Comparison of ENCODE assay signal across 24 cellular contexts in genomic region chr18:79531926-79532689, GRCh38.
DNase-seq lines count a peak whose midpoint lies in the region; ATAC-seq, FAIRE-seq and TF ChIP-seq lines count a peak whose summit lies in the region.
"Had no signal": no experiment of that assay in that cellular context is flagged by ENCODE, and none has a peak within 500 bp of the region (broad histone marks: within the 10 kb centered on the region; RNA-seq: fewer than 3 reads in every experiment).

No MANE protein-coding gene starts in this region.

- H3K36me3 ChIP-seq in RWPE2 (ENCODE audit: low read depth) (no peaks in the 10 kb centered on the region), kidney (ENCODE audit: control insufficient read depth in 1 of 2, insufficient read depth in 2 of 2, low read length in 2 of 2) (no peaks in the 10 kb centered on the region)

- no peak overlapping the region for H3K4me3 ChIP-seq in RWPE2 (ENCODE audit: severe bottlenecking)
- H3K4me3 ChIP-seq in kidney (ENCODE audit: low read length in 2 of 2), result no peak overlapping the region
- H3K4me3 ChIP-seq: gastrocnemius medialis, SK-N-MC had no signal

- peak; percentile 22 for DNase-seq in activated T-cell treated with anti-CD3 and anti-CD28 coated beads, Interleukin-2, amount 50 U/mL, for 24 hours
- no peak for DNase-seq in activated T-cell treated with anti-CD3 and anti-CD28 coated beads, Interleukin-2, amount 50 U/mL, for 48 hours
- DNase-seq in RWPE2 (ENCODE audit: low spot score) (peak; percentile 25), kidney (peak; percentile 69), medulla oblongata (ENCODE audit: extremely low spot score) (no peak), DMS79 (lab: John Stamatoyannopoulos, UW) (no peak)
- DNase-seq in stimulated activated naive B cell treated with anti-CD40 and anti-IgM and Interleukin-4, amounts not matched to agents 10 μg/mL and 1 μg/mL and 100 μg/mL, for 72 hours, result no peak
- DNase-seq: activated CD4-positive, alpha-beta T cell treated with anti-CD3 and anti-CD28 coated beads, Interleukin-2, amount 50 U/mL, for 4 hours; C1 segment of cervical spinal cord; cerebellar nuclear complex; effector CD4-positive, alpha-beta T cell; erythroblast; gastrocnemius medialis; Kasumi-1; mammary epithelial cell; naive thymus-derived CD4-positive, alpha-beta T cell; NCI-H187 treated with DMSO at 0.1 percent for 48 hours; NCI-H446; WERI-Rb-1 had no signal

- H3K4me3 Mint-ChIP-seq in activated T-cell treated with anti-CD3 and anti-CD28 coated beads, Interleukin-2, amount 50 U/mL, for 24 hours, result no peak overlapping the region
- no peak overlapping the region for H3K4me3 Mint-ChIP-seq in stimulated activated naive B cell treated with anti-CD40 and anti-IgM and Interleukin-4, amounts not matched to agents 10 μg/mL and 1 μg/mL and 100 μg/mL, for 72 hours
- H3K4me3 Mint-ChIP-seq: activated naive CD4-positive, alpha-beta T cell treated with anti-CD3 and anti-CD28 coated beads for 36 hours; naive thymus-derived CD4-positive, alpha-beta T cell had no signal

- no peak overlapping the region for H3K9ac ChIP-seq in kidney (ENCODE audit: low read length in 2 of 2)

- no peak overlapping the region for H3K27ac ChIP-seq in RWPE2 (ENCODE audit: poor library complexity, severe bottlenecking)
- H3K27ac ChIP-seq in kidney (ENCODE audit: low read depth in 2 of 2, low read length in 2 of 2), result no peak overlapping the region
- H3K27ac ChIP-seq: gastrocnemius medialis, SK-N-MC, WERI-Rb-1 had no signal

- H3K4me1 Mint-ChIP-seq in activated T-cell treated with anti-CD3 and anti-CD28 coated beads, Interleukin-2, amount 50 U/mL, for 24 hours (ENCODE audit: low read depth), result peaks cover 6% of the 10 kb centered on the region
- H3K4me1 Mint-ChIP-seq in stimulated activated naive B cell treated with anti-CD40 and anti-IgM and Interleukin-4, amounts not matched to agents 10 μg/mL and 1 μg/mL and 100 μg/mL, for 72 hours, result peaks cover 12 to 24% of the 10 kb centered on the region in 2 donors

- ATAC-seq in RWPE2 (ENCODE audit: low read depth) (no peak), GM21360 (IDR thresholded peaks at IDR 0.05; ENCODE audit: unreplicated experiment) (no peak)
- ATAC-seq in stimulated activated naive B cell treated with anti-CD40 and anti-IgM and Interleukin-4, amounts not matched to agents 10 μg/mL and 1 μg/mL and 100 μg/mL, for 72 hours (replicated peaks), result no peak
- ATAC-seq: naive thymus-derived CD4-positive, alpha-beta T cell had no signal

- H3K9me3 Mint-ChIP-seq in activated T-cell treated with anti-CD3 and anti-CD28 coated beads, Interleukin-2, amount 50 U/mL, for 24 hours, result no peaks in the 10 kb centered on the region
- H3K9me3 Mint-ChIP-seq in stimulated activated naive B cell treated with anti-CD40 and anti-IgM and Interleukin-4, amounts not matched to agents 10 μg/mL and 1 μg/mL and 100 μg/mL, for 72 hours, result no peaks in the 10 kb centered on the region
- H3K9me3 Mint-ChIP-seq: activated naive CD4-positive, alpha-beta T cell treated with anti-CD3 and anti-CD28 coated beads for 36 hours had no signal

- H3K4me1 ChIP-seq in RWPE2 (ENCODE audit: insufficient read depth, poor library complexity, severe bottlenecking) (no peaks in the 10 kb centered on the region), kidney (ENCODE audit: control insufficient read depth in 1 of 2, insufficient read depth in 1 of 2, low read depth in 1 of 2, low read length in 2 of 2) (no peaks in the 10 kb centered on the region)
- H3K4me1 ChIP-seq: gastrocnemius medialis had no signal

- H3K27me3 ChIP-seq in RWPE2 (ENCODE audit: insufficient read depth, poor library complexity, severe bottlenecking), result peaks cover 39% of the 10 kb centered on the region
- H3K27me3 ChIP-seq: gastrocnemius medialis had no signal

- TF ChIP-seq CTCF in RWPE2 (IDR thresholded peaks at IDR 0.05; ENCODE audit: poor library complexity, severe bottlenecking) (no peak), kidney (IDR thresholded peaks at IDR 0.05; ENCODE audit: borderline replicate concordance, extremely low read depth, insufficient read depth) (no peak)

- no peak for FAIRE-seq in kidney (lab: Jason Lieb, UNC)
- FAIRE-seq: D721Med, islet of Langerhans had no signal

- intact Hi-C loops in kidney (cut with DNase I), result no loop called here

- no peak overlapping the region for H3K27ac Mint-ChIP-seq in activated T-cell treated with anti-CD3 and anti-CD28 coated beads, Interleukin-2, amount 50 U/mL, for 24 hours
- peak overlapping the region; percentile 84 for H3K27ac Mint-ChIP-seq in stimulated activated naive B cell treated with anti-CD40 and anti-IgM and Interleukin-4, amounts not matched to agents 10 μg/mL and 1 μg/mL and 100 μg/mL, for 72 hours
- H3K27ac Mint-ChIP-seq: activated naive CD4-positive, alpha-beta T cell treated with anti-CD3 and anti-CD28 coated beads for 36 hours; naive thymus-derived CD4-positive, alpha-beta T cell had no signal

- no peaks in the 10 kb centered on the region for H3K27me3 Mint-ChIP-seq in activated T-cell treated with anti-CD3 and anti-CD28 coated beads, Interleukin-2, amount 50 U/mL, for 24 hours
- peaks cover 0 to 5% of the 10 kb centered on the region in 2 donors for H3K27me3 Mint-ChIP-seq in stimulated activated naive B cell treated with anti-CD40 and anti-IgM and Interleukin-4, amounts not matched to agents 10 μg/mL and 1 μg/mL and 100 μg/mL, for 72 hours
- H3K27me3 Mint-ChIP-seq: naive thymus-derived CD4-positive, alpha-beta T cell had no signal

- no peaks in the 10 kb centered on the region for H3K9me3 ChIP-seq in RWPE2 (ENCODE audit: severe bottlenecking)
- H3K9me3 ChIP-seq in kidney (ENCODE audit: control insufficient read depth in 1 of 2, low read length in 2 of 2), result no peaks in the 10 kb centered on the region
- H3K9me3 ChIP-seq: gastrocnemius medialis had no signal

- peaks cover 47% of the 10 kb centered on the region for H3K36me3 Mint-ChIP-seq in activated T-cell treated with anti-CD3 and anti-CD28 coated beads, Interleukin-2, amount 50 U/mL, for 24 hours (ENCODE audit: low read depth)
- H3K36me3 Mint-ChIP-seq in stimulated activated naive B cell treated with anti-CD40 and anti-IgM and Interleukin-4, amounts not matched to agents 10 μg/mL and 1 μg/mL and 100 μg/mL, for 72 hours, result peaks cover 41 to 51% of the 10 kb centered on the region in 2 donors

Comparison
In these comparisons a context has a peak if more than half of its experiments do, and no peak if none do; other contexts are left out.
1. DNase-seq: peak in activated T-cell treated with anti-CD3 and anti-CD28 coated beads, Interleukin-2, amount 50 U/mL, for 24 hours (single experiment), RWPE2 (single experiment) and kidney (single experiment); none in activated T-cell treated with anti-CD3 and anti-CD28 coated beads, Interleukin-2, amount 50 U/mL, for 48 hours (0 of 2), stimulated activated naive B cell treated with anti-CD40 and anti-IgM and Interleukin-4, amounts not matched to agents 10 μg/mL and 1 μg/mL and 100 μg/mL, for 72 hours (single experiment), medulla oblongata (single experiment) and DMS79 (single experiment).